ENCODE assay signal across 23 cellular contexts in genomic region chr2:130766037-130766436, GRCh38. TPM values are rescaled to one million over a fixed set of nuclear protein-coding genes. Genes with fewer than 3 reads are reported as not detected.
DNase-seq lines count a peak whose midpoint lies in the region; ATAC-seq and TF ChIP-seq lines count a peak whose summit lies in the region.
"Had no signal": no experiment of that assay in that cellular context is flagged by ENCODE, and none has a peak within 500 bp of the region (broad histone marks: within the 10 kb centered on the region; RNA-seq: fewer than 3 reads in every experiment).

No MANE protein-coding gene starts in this region.

- H3K36me3 Mint-ChIP-seq in osteocyte (ENCODE audit: unreplicated experiment) = no peaks in the 10 kb centered on the region
- H3K36me3 Mint-ChIP-seq: CD4-positive, alpha-beta memory T cell had no signal

- no peak overlapping the region for H3K4me3 Mint-ChIP-seq in osteocyte (ENCODE audit: unreplicated experiment)
- H3K4me3 Mint-ChIP-seq: CD4-positive, alpha-beta memory T cell; GM23338; H9; HFFc6 had no signal

- no peak for TF ChIP-seq POLR2A in gastrocnemius medialis (IDR thresholded peaks at IDR 0.05)

- intact Hi-C loops in heart right ventricle (cut with DNase I) = no loop called here
- intact Hi-C loops in gastrocnemius medialis (cut with DNase I; ENCODE audit: low total_unique reads) = no loop called here

- DNase-seq in right atrium auricular region (ENCODE audit: low spot score) (peak; percentile 9), heart right ventricle (no peak), mesenteric fat pad (ENCODE audit: low spot score) (peak; percentile 43), osteocyte (ENCODE audit: extremely low spot score, unreplicated experiment) (peak; percentile 56), gastrocnemius medialis (no peak)
- no peak for DNase-seq in effector memory CD4-positive, alpha-beta T cell
- DNase-seq in effector CD8-positive, alpha-beta T cell (lab: John Stamatoyannopoulos, UW) = no peak
- DNase-seq: 8988T; Calu3; CD4-positive, alpha-beta memory T cell; COR-L47; DMS53; DMS79 treated with DMSO at 0.1 percent for 48 hours; GF-D8; H9; HFFc6 had no signal

- H3K36me3 ChIP-seq in right atrium auricular region = no peaks in the 10 kb centered on the region
- H3K36me3 ChIP-seq in heart right ventricle = no peaks in the 10 kb centered on the region
- no peaks in the 10 kb centered on the region for H3K36me3 ChIP-seq in gastrocnemius medialis
- H3K36me3 ChIP-seq in effector memory CD4-positive, alpha-beta T cell (ENCODE audit: control insufficient read depth, insufficient read depth, low read length) = no peaks in the 10 kb centered on the region

- H3K27ac Mint-ChIP-seq in osteocyte (ENCODE audit: unreplicated experiment) = no peak overlapping the region
- H3K27ac Mint-ChIP-seq: CD4-positive, alpha-beta memory T cell; GM23338; H9; HFFc6 had no signal

- in situ Hi-C loops in gastrocnemius medialis (cut with MboI; ENCODE audit: low sequenced_read_pairs in 4 of 4) = no loop called here

- H3K9me3 Mint-ChIP-seq in osteocyte (ENCODE audit: unreplicated experiment) = no peaks in the 10 kb centered on the region
- H3K9me3 Mint-ChIP-seq: GM23338, H9 had no signal

- no peaks in the 10 kb centered on the region for H3K9me3 ChIP-seq in right atrium auricular region
- no peaks in the 10 kb centered on the region for H3K9me3 ChIP-seq in heart right ventricle
- no peaks in the 10 kb centered on the region for H3K9me3 ChIP-seq in gastrocnemius medialis
- no peaks in the 10 kb centered on the region for H3K9me3 ChIP-seq in effector memory CD4-positive, alpha-beta T cell (ENCODE audit: control insufficient read depth, low read length)
- H3K9me3 ChIP-seq: A549 had no signal

- TF ChIP-seq CTCF in right atrium auricular region (IDR thresholded peaks at IDR 0.05) (no peak), heart right ventricle (IDR thresholded peaks at IDR 0.05) (no peak), osteocyte (IDR thresholded peaks at IDR 0.05) (no peak), gastrocnemius medialis (IDR thresholded peaks at IDR 0.05 in 4 of 5, conservative IDR thresholded peaks at IDR 0.05 in 1 of 5) (no peak)

- WGBS in heart right ventricle, 2 donors = 90 to 91% methylated on average over 7 of the region's 7 CpGs

- H3K4me1 ChIP-seq in right atrium auricular region (no peaks in the 10 kb centered on the region), heart right ventricle (no peaks in the 10 kb centered on the region), gastrocnemius medialis (no peaks in the 10 kb centered on the region)
- no peaks in the 10 kb centered on the region for H3K4me1 ChIP-seq in effector memory CD4-positive, alpha-beta T cell (ENCODE audit: control insufficient read depth, insufficient read depth, low read length, poor library complexity, severe bottlenecking)
- H3K4me1 ChIP-seq: A549 had no signal

- H3K27ac ChIP-seq in right atrium auricular region = no peak overlapping the region
- H3K27ac ChIP-seq in heart right ventricle = no peak overlapping the region
- no peak overlapping the region for H3K27ac ChIP-seq in gastrocnemius medialis
- H3K27ac ChIP-seq in effector memory CD4-positive, alpha-beta T cell (ENCODE audit: insufficient read depth, low read length, poor library complexity, severe bottlenecking) = no peak overlapping the region
- H3K27ac ChIP-seq: A549 had no signal

- ATAC-seq in heart right ventricle (no peak), gastrocnemius medialis (no peak)
- ATAC-seq: A549, GM23338, HCT116 had no signal

- H3K4me3 ChIP-seq in right atrium auricular region = no peak overlapping the region
- H3K4me3 ChIP-seq in heart right ventricle = no peak overlapping the region
- H3K4me3 ChIP-seq in gastrocnemius medialis = no peak overlapping the region
- no peak overlapping the region for H3K4me3 ChIP-seq in effector memory CD4-positive, alpha-beta T cell (ENCODE audit: insufficient read depth, low read depth, low read length, poor library complexity, severe bottlenecking)
- H3K4me3 ChIP-seq: A549, GM23338 had no signal

- H3K27me3 Mint-ChIP-seq in osteocyte (ENCODE audit: unreplicated experiment) = no peaks in the 10 kb centered on the region

- H3K4me1 Mint-ChIP-seq in osteocyte (ENCODE audit: unreplicated experiment) = no peaks in the 10 kb centered on the region
- H3K4me1 Mint-ChIP-seq: CD4-positive, alpha-beta memory T cell; GM23338 had no signal

- H3K27me3 ChIP-seq in right atrium auricular region (no peaks in the 10 kb centered on the region), heart right ventricle (peaks cover 0 to 45% (median 25%) of the 10 kb centered on the region in 7 donors), gastrocnemius medialis (no peaks in the 10 kb centered on the region)
- H3K27me3 ChIP-seq in effector memory CD4-positive, alpha-beta T cell (replicated peaks; ENCODE audit: control insufficient read depth, insufficient read depth, low read length, poor library complexity, severe bottlenecking) = no peaks in the 10 kb centered on the region

RNA-seq across cellular contexts. Expression of gene AMER3, which starts 10.7 kb away (rescaled TPM):
- total RNA-seq in right atrium auricular region (not detected), heart right ventricle (not detected), mesenteric fat pad (not detected), osteocyte (not detected in 2 replicates), gastrocnemius medialis (not detected)
- polyA plus RNA-seq in heart right ventricle = not detected
- total RNA-seq: Calu3; CD4-positive, alpha-beta memory T cell; Daoy; G401; H4; HFFc6 had no signal
- polyA plus RNA-seq: A549; BJ; CD4-positive, alpha-beta memory T cell had no signal

RNA-seq across cellular contexts. Expression of gene GPR148, which starts 37.2 kb away (rescaled TPM):
- total RNA-seq in right atrium auricular region = not detected
- not detected for total RNA-seq in heart right ventricle
- polyA plus RNA-seq in heart right ventricle = not detected
- total RNA-seq in mesenteric fat pad = not detected
- total RNA-seq in osteocyte = not detected in 2 replicates
- total RNA-seq in gastrocnemius medialis = not detected
- total RNA-seq: Calu3; CD4-positive, alpha-beta memory T cell; Daoy; G401; GM23338; H4; H9; HFFc6 had no signal
- polyA plus RNA-seq: A549; BJ; CD4-positive, alpha-beta memory T cell had no signal

Comparison
In these comparisons a context has a peak if more than half of its experiments do, and no peak if none do; other contexts are left out.
1. DNase-seq: peak in right atrium auricular region (single experiment), mesenteric fat pad (single experiment) and osteocyte (single experiment); none in heart right ventricle (0 of 2), gastrocnemius medialis (0 of 2), effector memory CD4-positive, alpha-beta T cell (0 of 3) and effector CD8-positive, alpha-beta T cell (single experiment).